2 cellular contexts compared by ENCODE assay signal in the genomic region with DNA sequence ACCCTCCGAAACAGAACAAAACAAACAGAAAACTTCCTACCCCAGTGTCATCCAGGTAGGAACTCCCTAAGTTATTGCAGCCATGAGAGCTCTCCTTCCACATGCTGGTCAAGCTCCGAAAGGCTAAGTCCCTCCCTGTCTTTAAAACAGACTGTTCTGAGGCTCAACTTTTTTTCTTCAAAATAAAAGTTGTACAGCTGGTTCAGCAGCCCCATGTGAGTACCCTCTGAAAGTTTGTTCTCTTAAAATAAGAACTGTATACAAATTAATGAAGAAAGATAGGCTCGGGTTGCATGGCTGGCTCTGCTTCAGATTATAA.
TF ChIP-seq lines count a peak whose summit lies in the region.

A gene (minus strand): TSS at position 122 of the 319 bp plus-strand sequence.

TF ChIP-seq in liver, 16 proteins besides CTCF, POLR2A, EP300 and RAD21 (continued from another document):
- TF ChIP-seq, protein P1, sequence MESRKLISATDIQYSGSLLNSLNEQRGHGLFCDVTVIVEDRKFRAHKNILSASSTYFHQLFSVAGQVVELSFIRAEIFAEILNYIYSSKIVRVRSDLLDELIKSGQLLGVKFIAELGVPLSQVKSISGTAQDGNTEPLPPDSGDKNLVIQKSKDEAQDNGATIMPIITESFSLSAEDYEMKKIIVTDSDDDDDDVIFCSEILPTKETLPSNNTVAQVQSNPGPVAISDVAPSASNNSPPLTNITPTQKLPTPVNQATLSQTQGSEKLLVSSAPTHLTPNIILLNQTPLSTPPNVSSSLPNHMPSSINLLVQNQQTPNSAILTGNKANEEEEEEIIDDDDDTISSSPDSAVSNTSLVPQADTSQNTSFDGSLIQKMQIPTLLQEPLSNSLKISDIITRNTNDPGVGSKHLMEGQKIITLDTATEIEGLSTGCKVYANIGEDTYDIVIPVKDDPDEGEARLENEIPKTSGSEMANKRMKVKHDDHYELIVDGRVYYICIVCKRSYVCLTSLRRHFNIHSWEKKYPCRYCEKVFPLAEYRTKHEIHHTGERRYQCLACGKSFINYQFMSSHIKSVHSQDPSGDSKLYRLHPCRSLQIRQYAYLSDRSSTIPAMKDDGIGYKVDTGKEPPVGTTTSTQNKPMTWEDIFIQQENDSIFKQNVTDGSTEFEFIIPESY (IDR thresholded peaks at IDR 0.05), result no peak
- TF ChIP-seq HNF4G (IDR thresholded peaks at IDR 0.05), result no peak
- TF ChIP-seq, protein P2, sequence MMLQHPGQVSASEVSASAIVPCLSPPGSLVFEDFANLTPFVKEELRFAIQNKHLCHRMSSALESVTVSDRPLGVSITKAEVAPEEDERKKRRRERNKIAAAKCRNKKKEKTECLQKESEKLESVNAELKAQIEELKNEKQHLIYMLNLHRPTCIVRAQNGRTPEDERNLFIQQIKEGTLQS (IDR thresholded peaks at IDR 0.05), result no peak
- no peak for TF ChIP-seq SP1 (IDR thresholded peaks at IDR 0.05)
- TF ChIP-seq TAF1 (conservative IDR thresholded peaks at IDR 0.05), result no peak
- no peak for TF ChIP-seq YY1 (IDR thresholded peaks at IDR 0.05)
- TF ChIP-seq RXRA (IDR thresholded peaks at IDR 0.05), result no peak
- no peak for TF ChIP-seq EGR1 (IDR thresholded peaks at IDR 0.05; ENCODE audit: low read depth in 2 of 2)
- TF ChIP-seq GABPA (IDR thresholded peaks at IDR 0.05 in 1 of 2, conservative IDR thresholded peaks at IDR 0.05 in 1 of 2), result no peak
- no peak for TF ChIP-seq HNF4A (conservative IDR thresholded peaks at IDR 0.05)
- TF ChIP-seq, protein P3, sequence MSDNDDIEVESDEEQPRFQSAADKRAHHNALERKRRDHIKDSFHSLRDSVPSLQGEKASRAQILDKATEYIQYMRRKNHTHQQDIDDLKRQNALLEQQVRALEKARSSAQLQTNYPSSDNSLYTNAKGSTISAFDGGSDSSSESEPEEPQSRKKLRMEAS (IDR thresholded peaks at IDR 0.05), result no peak
- TF ChIP-seq, protein P4, sequence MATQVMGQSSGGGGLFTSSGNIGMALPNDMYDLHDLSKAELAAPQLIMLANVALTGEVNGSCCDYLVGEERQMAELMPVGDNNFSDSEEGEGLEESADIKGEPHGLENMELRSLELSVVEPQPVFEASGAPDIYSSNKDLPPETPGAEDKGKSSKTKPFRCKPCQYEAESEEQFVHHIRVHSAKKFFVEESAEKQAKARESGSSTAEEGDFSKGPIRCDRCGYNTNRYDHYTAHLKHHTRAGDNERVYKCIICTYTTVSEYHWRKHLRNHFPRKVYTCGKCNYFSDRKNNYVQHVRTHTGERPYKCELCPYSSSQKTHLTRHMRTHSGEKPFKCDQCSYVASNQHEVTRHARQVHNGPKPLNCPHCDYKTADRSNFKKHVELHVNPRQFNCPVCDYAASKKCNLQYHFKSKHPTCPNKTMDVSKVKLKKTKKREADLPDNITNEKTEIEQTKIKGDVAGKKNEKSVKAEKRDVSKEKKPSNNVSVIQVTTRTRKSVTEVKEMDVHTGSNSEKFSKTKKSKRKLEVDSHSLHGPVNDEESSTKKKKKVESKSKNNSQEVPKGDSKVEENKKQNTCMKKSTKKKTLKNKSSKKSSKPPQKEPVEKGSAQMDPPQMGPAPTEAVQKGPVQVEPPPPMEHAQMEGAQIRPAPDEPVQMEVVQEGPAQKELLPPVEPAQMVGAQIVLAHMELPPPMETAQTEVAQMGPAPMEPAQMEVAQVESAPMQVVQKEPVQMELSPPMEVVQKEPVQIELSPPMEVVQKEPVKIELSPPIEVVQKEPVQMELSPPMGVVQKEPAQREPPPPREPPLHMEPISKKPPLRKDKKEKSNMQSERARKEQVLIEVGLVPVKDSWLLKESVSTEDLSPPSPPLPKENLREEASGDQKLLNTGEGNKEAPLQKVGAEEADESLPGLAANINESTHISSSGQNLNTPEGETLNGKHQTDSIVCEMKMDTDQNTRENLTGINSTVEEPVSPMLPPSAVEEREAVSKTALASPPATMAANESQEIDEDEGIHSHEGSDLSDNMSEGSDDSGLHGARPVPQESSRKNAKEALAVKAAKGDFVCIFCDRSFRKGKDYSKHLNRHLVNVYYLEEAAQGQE (IDR thresholded peaks at IDR 0.05), result no peak
- TF ChIP-seq NR2F2 (IDR thresholded peaks at IDR 0.05), result no peak
TF ChIP-seq in liver: peak in this region for 0.

TF ChIP-seq in HepG2, 621 proteins besides CTCF, POLR2A, EP300 and RAD21 (continued from another document):
- TF ChIP-seq HNF4G (IDR thresholded peaks at IDR 0.05; ENCODE audit: borderline replicate concordance, low read depth, low read length) (no peak), HNF4G (CRISPR knock-in tag; IDR thresholded peaks at IDR 0.05; ENCODE audit: borderline replicate concordance, low read depth) (no peak), MAZ (IDR thresholded peaks at IDR 0.05; ENCODE audit: borderline replicate concordance, low read depth, low read length) (no peak), MAZ (CRISPR knock-in tag; IDR thresholded peaks at IDR 0.05; ENCODE audit: low read depth) (no peak), KLF12 (CRISPR knock-in tag; IDR thresholded peaks at IDR 0.05; ENCODE audit: borderline replicate concordance) (no peak), KDM4B (CRISPR knock-in tag; IDR thresholded peaks at IDR 0.05) (no peak), ZNF775 (CRISPR knock-in tag; IDR thresholded peaks at IDR 0.05; ENCODE audit: borderline replicate concordance) (no peak), SP4 (CRISPR knock-in tag; IDR thresholded peaks at IDR 0.05) (no peak), ZKSCAN1 (IDR thresholded peaks at IDR 0.05; ENCODE audit: low read length) (no peak), SP5 (CRISPR knock-in tag; IDR thresholded peaks at IDR 0.05; ENCODE audit: borderline replicate concordance, low read depth) (no peak), SIX1 (CRISPR knock-in tag; IDR thresholded peaks at IDR 0.05; ENCODE audit: borderline replicate concordance) (no peak)
- TF ChIP-seq, protein P5, sequence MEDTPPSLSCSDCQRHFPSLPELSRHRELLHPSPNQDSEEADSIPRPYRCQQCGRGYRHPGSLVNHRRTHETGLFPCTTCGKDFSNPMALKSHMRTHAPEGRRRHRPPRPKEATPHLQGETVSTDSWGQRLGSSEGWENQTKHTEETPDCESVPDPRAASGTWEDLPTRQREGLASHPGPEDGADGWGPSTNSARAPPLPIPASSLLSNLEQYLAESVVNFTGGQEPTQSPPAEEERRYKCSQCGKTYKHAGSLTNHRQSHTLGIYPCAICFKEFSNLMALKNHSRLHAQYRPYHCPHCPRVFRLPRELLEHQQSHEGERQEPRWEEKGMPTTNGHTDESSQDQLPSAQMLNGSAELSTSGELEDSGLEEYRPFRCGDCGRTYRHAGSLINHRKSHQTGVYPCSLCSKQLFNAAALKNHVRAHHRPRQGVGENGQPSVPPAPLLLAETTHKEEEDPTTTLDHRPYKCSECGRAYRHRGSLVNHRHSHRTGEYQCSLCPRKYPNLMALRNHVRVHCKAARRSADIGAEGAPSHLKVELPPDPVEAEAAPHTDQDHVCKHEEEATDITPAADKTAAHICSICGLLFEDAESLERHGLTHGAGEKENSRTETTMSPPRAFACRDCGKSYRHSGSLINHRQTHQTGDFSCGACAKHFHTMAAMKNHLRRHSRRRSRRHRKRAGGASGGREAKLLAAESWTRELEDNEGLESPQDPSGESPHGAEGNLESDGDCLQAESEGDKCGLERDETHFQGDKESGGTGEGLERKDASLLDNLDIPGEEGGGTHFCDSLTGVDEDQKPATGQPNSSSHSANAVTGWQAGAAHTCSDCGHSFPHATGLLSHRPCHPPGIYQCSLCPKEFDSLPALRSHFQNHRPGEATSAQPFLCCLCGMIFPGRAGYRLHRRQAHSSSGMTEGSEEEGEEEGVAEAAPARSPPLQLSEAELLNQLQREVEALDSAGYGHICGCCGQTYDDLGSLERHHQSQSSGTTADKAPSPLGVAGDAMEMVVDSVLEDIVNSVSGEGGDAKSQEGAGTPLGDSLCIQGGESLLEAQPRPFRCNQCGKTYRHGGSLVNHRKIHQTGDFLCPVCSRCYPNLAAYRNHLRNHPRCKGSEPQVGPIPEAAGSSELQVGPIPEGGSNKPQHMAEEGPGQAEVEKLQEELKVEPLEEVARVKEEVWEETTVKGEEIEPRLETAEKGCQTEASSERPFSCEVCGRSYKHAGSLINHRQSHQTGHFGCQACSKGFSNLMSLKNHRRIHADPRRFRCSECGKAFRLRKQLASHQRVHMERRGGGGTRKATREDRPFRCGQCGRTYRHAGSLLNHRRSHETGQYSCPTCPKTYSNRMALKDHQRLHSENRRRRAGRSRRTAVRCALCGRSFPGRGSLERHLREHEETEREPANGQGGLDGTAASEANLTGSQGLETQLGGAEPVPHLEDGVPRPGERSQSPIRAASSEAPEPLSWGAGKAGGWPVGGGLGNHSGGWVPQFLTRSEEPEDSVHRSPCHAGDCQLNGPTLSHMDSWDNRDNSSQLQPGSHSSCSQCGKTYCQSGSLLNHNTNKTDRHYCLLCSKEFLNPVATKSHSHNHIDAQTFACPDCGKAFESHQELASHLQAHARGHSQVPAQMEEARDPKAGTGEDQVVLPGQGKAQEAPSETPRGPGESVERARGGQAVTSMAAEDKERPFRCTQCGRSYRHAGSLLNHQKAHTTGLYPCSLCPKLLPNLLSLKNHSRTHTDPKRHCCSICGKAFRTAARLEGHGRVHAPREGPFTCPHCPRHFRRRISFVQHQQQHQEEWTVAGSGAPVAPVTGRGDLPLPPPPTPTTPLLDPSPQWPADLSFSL (CRISPR knock-in tag; IDR thresholded peaks at IDR 0.05), result no peak
- TF ChIP-seq, protein P6, sequence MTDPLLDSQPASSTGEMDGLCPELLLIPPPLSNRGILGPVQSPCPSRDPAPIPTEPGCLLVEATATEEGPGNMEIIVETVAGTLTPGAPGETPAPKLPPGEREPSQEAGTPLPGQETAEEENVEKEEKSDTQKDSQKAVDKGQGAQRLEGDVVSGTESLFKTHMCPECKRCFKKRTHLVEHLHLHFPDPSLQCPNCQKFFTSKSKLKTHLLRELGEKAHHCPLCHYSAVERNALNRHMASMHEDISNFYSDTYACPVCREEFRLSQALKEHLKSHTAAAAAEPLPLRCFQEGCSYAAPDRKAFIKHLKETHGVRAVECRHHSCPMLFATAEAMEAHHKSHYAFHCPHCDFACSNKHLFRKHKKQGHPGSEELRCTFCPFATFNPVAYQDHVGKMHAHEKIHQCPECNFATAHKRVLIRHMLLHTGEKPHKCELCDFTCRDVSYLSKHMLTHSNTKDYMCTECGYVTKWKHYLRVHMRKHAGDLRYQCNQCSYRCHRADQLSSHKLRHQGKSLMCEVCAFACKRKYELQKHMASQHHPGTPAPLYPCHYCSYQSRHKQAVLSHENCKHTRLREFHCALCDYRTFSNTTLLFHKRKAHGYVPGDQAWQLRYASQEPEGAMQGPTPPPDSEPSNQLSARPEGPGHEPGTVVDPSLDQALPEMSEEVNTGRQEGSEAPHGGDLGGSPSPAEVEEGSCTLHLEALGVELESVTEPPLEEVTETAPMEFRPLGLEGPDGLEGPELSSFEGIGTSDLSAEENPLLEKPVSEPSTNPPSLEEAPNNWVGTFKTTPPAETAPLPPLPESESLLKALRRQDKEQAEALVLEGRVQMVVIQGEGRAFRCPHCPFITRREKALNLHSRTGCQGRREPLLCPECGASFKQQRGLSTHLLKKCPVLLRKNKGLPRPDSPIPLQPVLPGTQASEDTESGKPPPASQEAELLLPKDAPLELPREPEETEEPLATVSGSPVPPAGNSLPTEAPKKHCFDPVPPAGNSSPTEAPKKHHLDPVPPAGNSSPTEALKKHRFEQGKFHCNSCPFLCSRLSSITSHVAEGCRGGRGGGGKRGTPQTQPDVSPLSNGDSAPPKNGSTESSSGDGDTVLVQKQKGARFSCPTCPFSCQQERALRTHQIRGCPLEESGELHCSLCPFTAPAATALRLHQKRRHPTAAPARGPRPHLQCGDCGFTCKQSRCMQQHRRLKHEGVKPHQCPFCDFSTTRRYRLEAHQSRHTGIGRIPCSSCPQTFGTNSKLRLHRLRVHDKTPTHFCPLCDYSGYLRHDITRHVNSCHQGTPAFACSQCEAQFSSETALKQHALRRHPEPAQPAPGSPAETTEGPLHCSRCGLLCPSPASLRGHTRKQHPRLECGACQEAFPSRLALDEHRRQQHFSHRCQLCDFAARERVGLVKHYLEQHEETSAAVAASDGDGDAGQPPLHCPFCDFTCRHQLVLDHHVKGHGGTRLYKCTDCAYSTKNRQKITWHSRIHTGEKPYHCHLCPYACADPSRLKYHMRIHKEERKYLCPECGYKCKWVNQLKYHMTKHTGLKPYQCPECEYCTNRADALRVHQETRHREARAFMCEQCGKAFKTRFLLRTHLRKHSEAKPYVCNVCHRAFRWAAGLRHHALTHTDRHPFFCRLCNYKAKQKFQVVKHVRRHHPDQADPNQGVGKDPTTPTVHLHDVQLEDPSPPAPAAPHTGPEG (CRISPR knock-in tag; IDR thresholded peaks at IDR 0.05), result no peak
- TF ChIP-seq, protein P7, sequence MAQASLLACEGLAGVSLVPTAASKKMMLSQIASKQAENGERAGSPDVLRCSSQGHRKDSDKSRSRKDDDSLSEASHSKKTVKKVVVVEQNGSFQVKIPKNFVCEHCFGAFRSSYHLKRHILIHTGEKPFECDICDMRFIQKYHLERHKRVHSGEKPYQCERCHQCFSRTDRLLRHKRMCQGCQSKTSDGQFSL (CRISPR knock-in tag; IDR thresholded peaks at IDR 0.05), result no peak
- TF ChIP-seq, protein P8, sequence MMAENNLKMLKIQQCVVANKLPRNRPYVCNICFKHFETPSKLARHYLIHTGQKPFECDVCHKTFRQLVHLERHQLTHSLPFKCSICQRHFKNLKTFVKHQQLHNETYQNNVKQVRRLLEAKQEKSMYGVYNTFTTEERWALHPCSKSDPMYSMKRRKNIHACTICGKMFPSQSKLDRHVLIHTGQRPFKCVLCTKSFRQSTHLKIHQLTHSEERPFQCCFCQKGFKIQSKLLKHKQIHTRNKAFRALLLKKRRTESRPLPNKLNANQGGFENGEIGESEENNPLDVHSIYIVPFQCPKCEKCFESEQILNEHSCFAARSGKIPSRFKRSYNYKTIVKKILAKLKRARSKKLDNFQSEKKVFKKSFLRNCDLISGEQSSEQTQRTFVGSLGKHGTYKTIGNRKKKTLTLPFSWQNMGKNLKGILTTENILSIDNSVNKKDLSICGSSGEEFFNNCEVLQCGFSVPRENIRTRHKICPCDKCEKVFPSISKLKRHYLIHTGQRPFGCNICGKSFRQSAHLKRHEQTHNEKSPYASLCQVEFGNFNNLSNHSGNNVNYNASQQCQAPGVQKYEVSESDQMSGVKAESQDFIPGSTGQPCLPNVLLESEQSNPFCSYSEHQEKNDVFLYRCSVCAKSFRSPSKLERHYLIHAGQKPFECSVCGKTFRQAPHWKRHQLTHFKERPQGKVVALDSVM (CRISPR knock-in tag; IDR thresholded peaks at IDR 0.05), result no peak
- TF ChIP-seq, protein P9, sequence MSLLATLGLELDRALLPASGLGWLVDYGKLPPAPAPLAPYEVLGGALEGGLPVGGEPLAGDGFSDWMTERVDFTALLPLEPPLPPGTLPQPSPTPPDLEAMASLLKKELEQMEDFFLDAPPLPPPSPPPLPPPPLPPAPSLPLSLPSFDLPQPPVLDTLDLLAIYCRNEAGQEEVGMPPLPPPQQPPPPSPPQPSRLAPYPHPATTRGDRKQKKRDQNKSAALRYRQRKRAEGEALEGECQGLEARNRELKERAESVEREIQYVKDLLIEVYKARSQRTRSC (CRISPR knock-in tag; IDR thresholded peaks at IDR 0.05; ENCODE audit: low read depth), result no peak
- TF ChIP-seq, protein P10, sequence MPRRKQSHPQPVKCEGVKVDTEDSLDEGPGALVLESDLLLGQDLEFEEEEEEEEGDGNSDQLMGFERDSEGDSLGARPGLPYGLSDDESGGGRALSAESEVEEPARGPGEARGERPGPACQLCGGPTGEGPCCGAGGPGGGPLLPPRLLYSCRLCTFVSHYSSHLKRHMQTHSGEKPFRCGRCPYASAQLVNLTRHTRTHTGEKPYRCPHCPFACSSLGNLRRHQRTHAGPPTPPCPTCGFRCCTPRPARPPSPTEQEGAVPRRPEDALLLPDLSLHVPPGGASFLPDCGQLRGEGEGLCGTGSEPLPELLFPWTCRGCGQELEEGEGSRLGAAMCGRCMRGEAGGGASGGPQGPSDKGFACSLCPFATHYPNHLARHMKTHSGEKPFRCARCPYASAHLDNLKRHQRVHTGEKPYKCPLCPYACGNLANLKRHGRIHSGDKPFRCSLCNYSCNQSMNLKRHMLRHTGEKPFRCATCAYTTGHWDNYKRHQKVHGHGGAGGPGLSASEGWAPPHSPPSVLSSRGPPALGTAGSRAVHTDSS (CRISPR knock-in tag; conservative IDR thresholded peaks at IDR 0.05), result no peak
